In genomic region chr3:28449398-28449797, GRCh38 we compare ENCODE assay signal across 32 cellular contexts.
"Had no signal": no experiment of that assay in that cellular context is flagged by ENCODE, and none has a peak within 500 bp of the region (broad histone marks: within the 10 kb centered on the region; RNA-seq: fewer than 3 reads in every experiment).

No MANE protein-coding gene starts in this region.

- H3K27ac ChIP-seq: brain microvascular endothelial cell, SJCRH30, SK-N-MC, VCaP had no signal

- H3K9me3 ChIP-seq: SJCRH30 had no signal

- H3K4me1 ChIP-seq: SJCRH30 had no signal

- H3K27me3 ChIP-seq: brain microvascular endothelial cell, SJCRH30 had no signal

- H3K4me3 ChIP-seq: SJCRH30, SK-N-MC had no signal

- ATAC-seq: activated T-helper 17 cell treated with anti-CD3 and anti-CD28 coated beads, Interleukin-2, amount 50 U/mL, for 72 hours; Panc1 had no signal

- DNase-seq: activated B cell treated with CpG ODN at 0.5 μM for 24 hours; activated CD4-positive, alpha-beta memory T cell treated with anti-CD3 and anti-CD28 coated beads for 36 hours; activated CD4-positive, alpha-beta T cell treated with anti-CD3 and anti-CD28 coated beads for 4 hours; activated CD4-positive, alpha-beta T cell treated with anti-CD3 and anti-CD28 coated beads, Interleukin-2, amount 50 U/mL, for 1 hour; activated CD4-positive, CD25-positive, alpha-beta regulatory T cell treated with anti-CD3 and anti-CD28 coated beads, Interleukin-2, amount 50 U/mL, for 72 hours; activated CD8-positive, alpha-beta memory T cell treated with anti-CD3 and anti-CD28 coated beads, Interleukin-2, amount 50 U/mL, for 4 hours; activated effector memory CD4-positive, alpha-beta T cell treated with anti-CD3 and anti-CD28 coated beads, Interleukin-2, amount 50 U/mL, for 16 hours; activated naive CD4-positive, alpha-beta T cell; activated naive CD4-positive, alpha-beta T cell treated with anti-CD3 and anti-CD28 coated beads, Interleukin-2, amount 50 U/mL, for 16 hours; activated naive CD8-positive, alpha-beta T cell treated with anti-CD3 and anti-CD28 coated beads for 36 hours; activated T-cell treated with anti-CD3 and anti-CD28 coated beads for 4 hours; activated T-cell treated with anti-CD3 and anti-CD28 coated beads, Interleukin-2, amount 50 U/mL, for 48 hours; amniotic stem cell; aorta; brain microvascular endothelial cell; central memory CD4-positive, alpha-beta T cell; Karpas-422; KBM-7; NCI-H1105; NCI-H1436; NCI-H1694 treated with DMSO at 0.1 percent for 48 hours; NCI-H2029; NCI-H345; NCI-H524 treated with DMSO at 0.1 percent for 48 hours; NK-92 treated with Interleukin-12 subunit alpha and Interleukin-12 subunit beta, amount 100 ng/mL, for 24 hours; SHP77; SJCRH30 had no signal

- H3K36me3 ChIP-seq: brain microvascular endothelial cell, SJCRH30 had no signal

- FAIRE-seq: colon had no signal
